ENCODE assay signal across 21 cellular contexts in genomic region chr18:10670856-10671255, GRCh38.
"Had no signal": no experiment of that assay in that cellular context is flagged by ENCODE, and none has a peak within 500 bp of the region (broad histone marks: within the 10 kb centered on the region; RNA-seq: fewer than 3 reads in every experiment).

No MANE protein-coding gene starts in this region.

- DNase-seq: effector CD4-positive, alpha-beta T cell; endodermal cell; erythroblast; foreskin keratinocyte; head of caudate nucleus; left colon; naive thymus-derived CD4-positive, alpha-beta T cell; nephron progenitor cell; posterior cingulate gyrus; sigmoid colon; stimulated activated CD4-positive, alpha-beta T cell treated with anti-CD3 and anti-CD28 coated beads, Interleukin-2, amount 100 ng/mL, for 24 hours; stimulated activated naive CD4-positive, alpha-beta T cell; stomach; transverse colon had no signal

- H3K4me3 ChIP-seq: coronary artery, hepatocyte, sigmoid colon, skin epidermis, stomach, thoracic aorta, transverse colon had no signal

- FAIRE-seq: endothelial cell of umbilical vein, urothelium cell line had no signal

- H2AFZ ChIP-seq: hepatocyte had no signal

- H3K79me2 ChIP-seq: hepatocyte had no signal

- H3K4me1 ChIP-seq: foreskin keratinocyte, sigmoid colon, stomach, transverse colon had no signal

- H3K36me3 ChIP-seq: neutrophil, sigmoid colon, stomach, thoracic aorta, transverse colon had no signal

- H3K27ac ChIP-seq: coronary artery, foreskin keratinocyte, hepatocyte, neutrophil, sigmoid colon, skin epidermis, stomach, thoracic aorta, transverse colon had no signal

- H3K27me3 ChIP-seq: foreskin keratinocyte, hepatocyte, neutrophil, sigmoid colon, stomach, transverse colon had no signal

- H3K4me2 ChIP-seq: hepatocyte had no signal

- H3K9me3 ChIP-seq: neutrophil, sigmoid colon, stomach, thoracic aorta, transverse colon had no signal

- ATAC-seq: foreskin keratinocyte; left colon; naive thymus-derived CD4-positive, alpha-beta T cell had no signal
